Comparison of ENCODE assay signal across 23 cellular contexts in the genomic region with DNA sequence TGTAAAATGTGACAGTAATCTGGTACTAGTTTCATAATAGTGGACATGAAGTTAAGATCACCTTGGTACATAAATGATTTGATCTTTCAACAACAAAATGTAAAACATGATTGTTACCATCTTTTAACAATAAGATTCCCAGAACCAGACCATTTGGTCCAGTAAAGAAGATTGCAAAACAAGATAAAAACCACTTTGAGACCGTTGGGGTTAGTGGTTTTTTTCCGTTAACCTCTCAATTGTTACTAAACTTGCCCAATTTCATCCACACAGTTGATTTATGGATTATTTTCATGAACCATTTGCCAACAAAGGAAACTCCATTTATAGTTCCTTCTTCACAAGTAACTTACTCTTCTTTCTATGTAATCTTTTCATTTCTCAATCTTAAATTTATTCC. TPM values are rescaled to one million over a fixed set of nuclear protein-coding genes. Genes with fewer than 3 reads are reported as not detected.
DNase-seq lines count a peak whose midpoint lies in the region; ATAC-seq and TF ChIP-seq lines count a peak whose summit lies in the region.
"Had no signal": no experiment of that assay in that cellular context is flagged by ENCODE, and none has a peak within 500 bp of the region (broad histone marks: within the 10 kb centered on the region; RNA-seq: fewer than 3 reads in every experiment).

No MANE protein-coding gene starts in this region.

- TF ChIP-seq CTCF in NB4 (IDR thresholded peaks at IDR 0.05; ENCODE audit: low read depth, low read length) = no peak
- TF ChIP-seq CTCF in neutrophil (IDR thresholded peaks at IDR 0.05) = no peak

- H3K27ac Mint-ChIP-seq in activated CD4-positive, alpha-beta T cell treated with anti-CD3 and anti-CD28 coated beads, Interleukin-2, amount 10 ng/mL, durations not matched to agents 24 days and 14 days = peak overlapping the region; percentile 90
- peak overlapping the region; percentile 87 for H3K27ac Mint-ChIP-seq in activated T-helper 1 cell treated with anti-CD3 and anti-CD28 coated beads, Interleukin-12 subunit alpha, Interleukin-12 subunit beta, Interleukin-2, Interleukin-4 antibody, amounts not matched to agents 30 ng/mL and 10 ng/mL and 1 ng/mL, durations not matched to agents 14 hours and 24 hours and 36 hours
- H3K27ac Mint-ChIP-seq: activated naive CD4-positive, alpha-beta T cell treated with anti-CD3 and anti-CD28 coated beads for 36 hours; naive thymus-derived CD8-positive, alpha-beta T cell had no signal

- intact Hi-C loops in activated CD4-positive, alpha-beta T cell treated with anti-CD3 and anti-CD28 coated beads, Interleukin-2, amount 10 ng/mL, durations not matched to agents 24 days and 14 days (cut with micrococcal nuclease) = loop anchor here (1.0 to 10.0 kb wide), 5 partner anchors 42 to 443 kb away; a partner anchor contains a TSS
- intact Hi-C loops in activated T-helper 1 cell treated with anti-CD3 and anti-CD28 coated beads, Interleukin-12 subunit alpha, Interleukin-12 subunit beta, Interleukin-2, Interleukin-4 antibody, amounts not matched to agents 30 ng/mL and 10 ng/mL and 1 ng/mL, durations not matched to agents 14 hours and 24 hours and 36 hours (cut with micrococcal nuclease) = loop anchor here (5.0 to 10.0 kb wide), 3 partner anchors 252 to 910 kb away; a partner anchor contains a TSS

- peak overlapping the region; percentile 16 for H3K4me3 ChIP-seq in NB4 (ENCODE audit: low read depth, low read length)
- no peak overlapping the region for H3K4me3 ChIP-seq in neutrophil (ENCODE audit: low read depth in 1 of 2, low read length in 1 of 2)
- H3K4me3 ChIP-seq: ascending aorta, upper lobe of right lung had no signal

- no peak for TF ChIP-seq POLR2A in NB4 (IDR thresholded peaks at IDR 0.05; ENCODE audit: extremely low read depth, insufficient read length)
- no peak for TF ChIP-seq POLR2A in erythroblast (IDR thresholded peaks at IDR 0.05; ENCODE audit: low read length)

- H3K4me1 ChIP-seq in neutrophil (ENCODE audit: control insufficient read depth in 1 of 2, insufficient read depth in 1 of 2, low read depth in 1 of 2, low read length in 1 of 2) = peaks cover 56 to 66% of the 10 kb centered on the region in 2 experiments
- H3K4me1 ChIP-seq: ascending aorta, parathyroid adenoma, upper lobe of right lung had no signal

- no peaks in the 10 kb centered on the region for H3K36me3 ChIP-seq in neutrophil
- H3K36me3 ChIP-seq: ascending aorta, upper lobe of right lung had no signal

- peaks cover 43% of the 10 kb centered on the region for H3K4me1 Mint-ChIP-seq in activated CD4-positive, alpha-beta T cell treated with anti-CD3 and anti-CD28 coated beads, Interleukin-2, amount 10 ng/mL, durations not matched to agents 24 days and 14 days
- H3K4me1 Mint-ChIP-seq in activated T-helper 1 cell treated with anti-CD3 and anti-CD28 coated beads, Interleukin-12 subunit alpha, Interleukin-12 subunit beta, Interleukin-2, Interleukin-4 antibody, amounts not matched to agents 30 ng/mL and 10 ng/mL and 1 ng/mL, durations not matched to agents 14 hours and 24 hours and 36 hours (ENCODE audit: low read depth) = peaks cover 71% of the 10 kb centered on the region

- H3K9me3 Mint-ChIP-seq in activated CD4-positive, alpha-beta T cell treated with anti-CD3 and anti-CD28 coated beads, Interleukin-2, amount 10 ng/mL, durations not matched to agents 24 days and 14 days = peaks cover 7% of the 10 kb centered on the region
- H3K9me3 Mint-ChIP-seq in activated T-helper 1 cell treated with anti-CD3 and anti-CD28 coated beads, Interleukin-12 subunit alpha, Interleukin-12 subunit beta, Interleukin-2, Interleukin-4 antibody, amounts not matched to agents 30 ng/mL and 10 ng/mL and 1 ng/mL, durations not matched to agents 14 hours and 24 hours and 36 hours = no peaks in the 10 kb centered on the region
- H3K9me3 Mint-ChIP-seq: activated naive CD4-positive, alpha-beta T cell treated with anti-CD3 and anti-CD28 coated beads for 36 hours; IgD-negative memory B cell; naive thymus-derived CD8-positive, alpha-beta T cell had no signal

- H3K27ac ChIP-seq in neutrophil = peak overlapping the region; percentile 74
- H3K27ac ChIP-seq: ascending aorta, parathyroid adenoma, upper lobe of right lung had no signal

- H3K27me3 ChIP-seq in neutrophil = no peaks in the 10 kb centered on the region
- H3K27me3 ChIP-seq: ascending aorta, upper lobe of right lung had no signal

- DNase-seq in activated CD4-positive, alpha-beta T cell treated with anti-CD3 and anti-CD28 coated beads, Interleukin-2, amount 10 ng/mL, durations not matched to agents 24 days and 14 days = no peak
- DNase-seq in activated CD4-positive, alpha-beta T cell treated with anti-CD3 and anti-CD28 coated beads, Interleukin-2, amount 50 U/mL, for 4 hours = no peak
- DNase-seq in NB4 (ENCODE audit: low read depth) (peak; percentile 89), GM03348 (ENCODE audit: low spot score) (no peak), erythroblast (lab: John Stamatoyannopoulos, UW) (no peak)
- no peak for DNase-seq in activated T-helper 1 cell treated with anti-CD3 and anti-CD28 coated beads, Interleukin-12 subunit alpha, Interleukin-12 subunit beta, Interleukin-2, Interleukin-4 antibody, amounts not matched to agents 30 ng/mL and 10 ng/mL and 1 ng/mL, durations not matched to agents 14 hours and 24 hours and 36 hours (ENCODE audit: low spot score)
- DNase-seq: activated CD4-positive, alpha-beta T cell treated with anti-CD3 and anti-CD28 coated beads, Interleukin-2, amount 50 U/mL, for 48 hours; activated naive CD4-positive, alpha-beta T cell treated with anti-CD3 and anti-CD28 coated beads for 36 hours; central memory CD4-positive, alpha-beta T cell; dermis blood vessel endothelial cell; foreskin fibroblast; naive thymus-derived CD8-positive, alpha-beta T cell; NCI-H187 treated with DMSO at 0.1 percent for 48 hours; right cardiac atrium; SHP77 treated with DMSO at 0.1 percent for 48 hours; upper lobe of right lung had no signal

- H3K4me3 Mint-ChIP-seq in activated CD4-positive, alpha-beta T cell treated with anti-CD3 and anti-CD28 coated beads, Interleukin-2, amount 10 ng/mL, durations not matched to agents 24 days and 14 days = no peak overlapping the region
- H3K4me3 Mint-ChIP-seq in activated T-helper 1 cell treated with anti-CD3 and anti-CD28 coated beads, Interleukin-12 subunit alpha, Interleukin-12 subunit beta, Interleukin-2, Interleukin-4 antibody, amounts not matched to agents 30 ng/mL and 10 ng/mL and 1 ng/mL, durations not matched to agents 14 hours and 24 hours and 36 hours = no peak overlapping the region
- H3K4me3 Mint-ChIP-seq: activated naive CD4-positive, alpha-beta T cell treated with anti-CD3 and anti-CD28 coated beads for 36 hours; naive thymus-derived CD8-positive, alpha-beta T cell had no signal

- no peak for ATAC-seq in GM21619 (IDR thresholded peaks at IDR 0.05; ENCODE audit: unreplicated experiment)
- ATAC-seq: HCT116; naive thymus-derived CD8-positive, alpha-beta T cell; right cardiac atrium had no signal

- H3K36me3 Mint-ChIP-seq in activated CD4-positive, alpha-beta T cell treated with anti-CD3 and anti-CD28 coated beads, Interleukin-2, amount 10 ng/mL, durations not matched to agents 24 days and 14 days (ENCODE audit: low read depth) = peaks cover 34% of the 10 kb centered on the region
- H3K36me3 Mint-ChIP-seq in activated T-helper 1 cell treated with anti-CD3 and anti-CD28 coated beads, Interleukin-12 subunit alpha, Interleukin-12 subunit beta, Interleukin-2, Interleukin-4 antibody, amounts not matched to agents 30 ng/mL and 10 ng/mL and 1 ng/mL, durations not matched to agents 14 hours and 24 hours and 36 hours (ENCODE audit: low read depth) = peaks cover 32% of the 10 kb centered on the region
- H3K36me3 Mint-ChIP-seq: IgD-negative memory B cell; naive thymus-derived CD8-positive, alpha-beta T cell had no signal

- no peaks in the 10 kb centered on the region for H3K9me3 ChIP-seq in neutrophil
- H3K9me3 ChIP-seq: ascending aorta, upper lobe of right lung had no signal

- no peaks in the 10 kb centered on the region for H3K27me3 Mint-ChIP-seq in activated CD4-positive, alpha-beta T cell treated with anti-CD3 and anti-CD28 coated beads, Interleukin-2, amount 10 ng/mL, durations not matched to agents 24 days and 14 days
- no peaks in the 10 kb centered on the region for H3K27me3 Mint-ChIP-seq in activated T-helper 1 cell treated with anti-CD3 and anti-CD28 coated beads, Interleukin-12 subunit alpha, Interleukin-12 subunit beta, Interleukin-2, Interleukin-4 antibody, amounts not matched to agents 30 ng/mL and 10 ng/mL and 1 ng/mL, durations not matched to agents 14 hours and 24 hours and 36 hours (ENCODE audit: insufficient read depth)

RNA-seq across cellular contexts. Expression of a gene that starts 53.8 kb away (rescaled TPM):
- 29.9 and 38.5 TPM in 2 replicates for total RNA-seq in activated CD4-positive, alpha-beta T cell treated with anti-CD3 and anti-CD28 coated beads, Interleukin-2, amount 10 ng/mL, durations not matched to agents 24 days and 14 days
- 49.7 and 52.9 TPM in 2 replicates for total RNA-seq in activated T-helper 1 cell treated with anti-CD3 and anti-CD28 coated beads, Interleukin-12 subunit alpha, Interleukin-12 subunit beta, Interleukin-2, Interleukin-4 antibody, amounts not matched to agents 30 ng/mL and 10 ng/mL and 1 ng/mL, durations not matched to agents 14 hours and 24 hours and 36 hours
- total RNA-seq: endothelial cell of umbilical vein had no signal
